ENCODE assay signal across 15 cellular contexts in the genomic region with DNA sequence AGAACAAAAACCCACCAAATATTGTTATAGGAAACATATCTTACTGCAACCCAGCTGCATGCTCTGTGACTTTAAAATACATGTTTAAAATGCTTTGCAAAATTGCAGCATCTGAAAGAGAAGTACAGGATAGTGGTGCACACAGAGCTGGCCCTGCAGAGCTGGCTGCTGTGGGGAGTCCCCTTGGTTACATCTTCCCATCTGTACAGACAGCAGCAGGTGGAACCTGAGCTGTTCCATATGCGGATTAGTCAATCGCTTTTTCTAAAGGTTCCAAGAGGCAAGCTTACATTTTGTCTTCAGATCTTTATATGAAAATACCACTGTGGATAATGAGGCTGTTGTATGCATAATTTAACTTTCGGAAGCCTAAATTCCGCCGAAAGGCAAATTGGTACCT.
"Had no signal": no experiment of that assay in that cellular context is flagged by ENCODE, and none has a peak within 500 bp of the region (broad histone marks: within the 10 kb centered on the region; RNA-seq: fewer than 3 reads in every experiment).

No MANE protein-coding gene starts in this region.

- H3K36me3 ChIP-seq: ascending aorta, heart right ventricle, left ventricle myocardium inferior, suprapubic skin had no signal

- H3K4me3 ChIP-seq: ascending aorta, heart right ventricle, left ventricle myocardium inferior, suprapubic skin had no signal

- ATAC-seq: activated CD8-positive, alpha-beta T cell treated with anti-CD3 and anti-CD28 coated beads for 36 hours; activated T-cell treated with anti-CD3 and anti-CD28 coated beads, Interleukin-2, amount 50 U/mL, for 72 hours; heart right ventricle; natural killer cell treated with Interleukin-12 subunit alpha and Interleukin-12 subunit beta and Interleukin-15 and Interleukin-18, amount 100 ng/mL, for 72 hours had no signal

- H3K27ac ChIP-seq: ascending aorta, heart right ventricle, left ventricle myocardium inferior, suprapubic skin had no signal

- FAIRE-seq: keratinocyte had no signal

- H3K27me3 ChIP-seq: ascending aorta, heart right ventricle, suprapubic skin had no signal

- DNase-seq: activated CD8-positive, alpha-beta memory T cell treated with anti-CD3 and anti-CD28 coated beads, Interleukin-2, amount 50 U/mL, for 4 hours; activated CD8-positive, alpha-beta T cell treated with anti-CD3 and anti-CD28 coated beads for 36 hours; activated gamma-delta T cell treated with Interleukin-2 at 50 U/mL for 16 hours; activated T-cell treated with anti-CD3 and anti-CD28 coated beads, Interleukin-2, amount 50 U/mL, for 72 hours; foreskin melanocyte; heart right ventricle; left ventricle myocardium inferior; mesenchymal stem cell; stimulated activated CD4-positive, alpha-beta T cell treated with anti-CD3 and anti-CD28 coated beads, Interleukin-12 subunit alpha, Interleukin-12 subunit beta, amount 100 ng/mL, for 4 hours; stimulated activated naive CD4-positive, alpha-beta T cell treated with Interleukin-2 at 50 U/mL for 16 hours; T-helper 9 cell had no signal

- H3K9me3 ChIP-seq: ascending aorta, heart right ventricle, left ventricle myocardium inferior, suprapubic skin had no signal
